24 cellular contexts compared by ENCODE assay signal in the genomic region with DNA sequence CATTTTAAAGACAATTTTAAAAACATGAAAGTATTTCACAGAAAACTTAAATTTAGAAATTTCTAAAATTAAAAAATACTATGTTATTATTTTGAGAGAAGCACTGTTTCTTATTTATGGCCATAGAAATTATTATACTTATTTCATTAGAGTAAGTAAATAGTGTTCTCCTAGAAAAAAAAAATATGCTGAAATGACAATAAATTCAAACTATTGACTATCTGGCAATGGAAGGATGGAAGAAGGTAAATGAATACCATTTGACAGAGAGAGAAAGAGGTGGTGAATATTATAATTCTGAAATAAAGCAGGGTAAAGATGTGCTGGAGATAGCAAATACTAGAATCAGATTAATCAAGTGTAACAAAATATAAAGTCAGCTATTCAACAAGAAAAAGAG.
DNase-seq lines count a peak whose midpoint lies in the region; ATAC-seq, FAIRE-seq and TF ChIP-seq lines count a peak whose summit lies in the region.
"Had no signal": no experiment of that assay in that cellular context is flagged by ENCODE, and none has a peak within 500 bp of the region (broad histone marks: within the 10 kb centered on the region; RNA-seq: fewer than 3 reads in every experiment).

No MANE protein-coding gene starts in this region.

- intact Hi-C loops in mammary epithelial cell (cut with micrococcal nuclease) (no loop called here), MCF 10A (cut with micrococcal nuclease) (no loop called here), K562 (cut with micrococcal nuclease) (no loop called here)

- no peaks in the 10 kb centered on the region for H3K27me3 ChIP-seq in mammary epithelial cell (ENCODE audit: insufficient read depth, low read length)
- no peaks in the 10 kb centered on the region for H3K27me3 ChIP-seq in K562 (ENCODE audit: control insufficient read depth in 2 of 2, insufficient read depth in 2 of 2, low read length in 2 of 2)
- H3K27me3 ChIP-seq: BE2C had no signal

- POLR2A ChIA-PET in MCF 10A (lab: Yijun Ruan, JAX), result no interaction called here
- POLR2A ChIA-PET in K562 (lab: Yijun Ruan, JAX), result no interaction called here

- BruUV-seq in mammary epithelial cell (replicated peaks; lab: Mats Ljungman, UMichigan) (no TSS peak), MCF 10A (replicated peaks; lab: Mats Ljungman, UMichigan) (no TSS peak), K562 (replicated peaks; lab: Mats Ljungman, UMichigan) (no TSS peak)

- TF ChIP-seq EP300 in K562 (IDR thresholded peaks at IDR 0.05; ENCODE audit: low read length), result no peak

- no peaks in the 10 kb centered on the region for H3K9me1 ChIP-seq in K562 (ENCODE audit: control insufficient read depth, insufficient read depth, low read length)

- no peaks in the 10 kb centered on the region for H4K20me1 ChIP-seq in mammary epithelial cell (ENCODE audit: insufficient read depth, low read length)
- no peaks in the 10 kb centered on the region for H4K20me1 ChIP-seq in K562 (replicated peaks; ENCODE audit: control insufficient read depth, insufficient read depth, low read length)

- no peaks in the 10 kb centered on the region for H3K9me3 Mint-ChIP-seq in MCF 10A (ENCODE audit: unreplicated experiment)
- H3K9me3 Mint-ChIP-seq: CD8-positive, alpha-beta memory T cell; GM23338; HFFc6 had no signal

- no peaks in the 10 kb centered on the region for H3K4me1 Mint-ChIP-seq in MCF 10A (ENCODE audit: insufficient read depth, unreplicated experiment)
- H3K4me1 Mint-ChIP-seq: CD4-positive, CD25-positive, alpha-beta regulatory T cell; CD8-positive, alpha-beta memory T cell; GM23338 had no signal

- H3K9me3 ChIP-seq in mammary epithelial cell (replicated peaks; ENCODE audit: insufficient read depth, low read length) (no peaks in the 10 kb centered on the region), K562 (replicated peaks; ENCODE audit: control insufficient read depth, insufficient read depth, low read depth, low read length) (no peaks in the 10 kb centered on the region)
- H3K9me3 ChIP-seq: BE2C had no signal

- CTCF ChIA-PET in mammary epithelial cell (lab: Charles Lee; ENCODE audit: low non-redundant PET) (no interaction called here), MCF 10A (lab: Yijun Ruan, JAX) (interaction anchor here (0.6 to 0.7 kb wide), 2 partner anchors 54 to 371 kb away, joined by 3 to 4 read pairs; no protein-coding TSS in a partner anchor), K562 (lab: Yijun Ruan, JAX; ENCODE audit: low intra/inter-chr PET ratio) (no interaction called here)

- DNase-seq in mammary epithelial cell (no peak), MCF 10A (ENCODE audit: unreplicated experiment) (no peak), K562 (ENCODE audit: extremely low read depth in 1 of 4, low spot score in 3 of 4) (no peak), mucosa of gallbladder (ENCODE audit: low spot score) (no peak)
- DNase-seq: ACHN; BE2C; C1 segment of cervical spinal cord; CD4-positive, CD25-positive, alpha-beta regulatory T cell; CD8-positive, alpha-beta memory T cell; COR-L47; DMS153; DMS79; GDM1; H7; HFFc6; KG1 had no signal

- in situ Hi-C loops in mammary epithelial cell (cut with MboI; ENCODE audit: low sequenced_read_pairs in 2 of 2) (no loop called here), K562 (cut with MboI) (no loop called here)

- H3K4me2 ChIP-seq in mammary epithelial cell (ENCODE audit: insufficient read depth, low read depth, low read length) (peak overlapping the region; percentile 67), K562 (ENCODE audit: insufficient read depth, low read length) (no peak overlapping the region)
- H3K4me2 ChIP-seq: GM23338 had no signal

- no peak overlapping the region for H3K4me3 Mint-ChIP-seq in MCF 10A (ENCODE audit: unreplicated experiment)
- H3K4me3 Mint-ChIP-seq: CD4-positive, CD25-positive, alpha-beta regulatory T cell; CD8-positive, alpha-beta memory T cell; GM23338; HFFc6 had no signal

- ATAC-seq in K562 (no peak), HG03432 (IDR thresholded peaks at IDR 0.05; ENCODE audit: unreplicated experiment) (no peak), HG03460 (IDR thresholded peaks at IDR 0.05; ENCODE audit: unreplicated experiment) (no peak)
- ATAC-seq: GM23338, HCT116 had no signal

- H3K27me3 Mint-ChIP-seq in MCF 10A (ENCODE audit: insufficient read depth, unreplicated experiment), result no peaks in the 10 kb centered on the region

- FAIRE-seq in K562 (lab: Jason Lieb, UNC) (no peak), islet of Langerhans (lab: Jason Lieb, UNC) (peak; percentile 45)
- FAIRE-seq: GM12892, GM18507 had no signal

- no peak for TF ChIP-seq POLR2A in K562 (conservative IDR thresholded peaks at IDR 0.05)

- H2AFZ ChIP-seq in mammary epithelial cell (ENCODE audit: low read depth, low read length) (no peak overlapping the region), K562 (ENCODE audit: low read depth, low read length) (no peak overlapping the region)
- H2AFZ ChIP-seq: GM23338 had no signal

- H3K79me2 ChIP-seq in mammary epithelial cell (ENCODE audit: insufficient read depth, low read length) (peaks cover 8% of the 10 kb centered on the region), K562 (ENCODE audit: control insufficient read depth, insufficient read depth, low read length) (no peaks in the 10 kb centered on the region)

- no peak overlapping the region for H3K9ac ChIP-seq in mammary epithelial cell (ENCODE audit: insufficient read depth, low read length)
- H3K9ac ChIP-seq in K562 (ENCODE audit: insufficient read depth in 1 of 2, low read depth in 2 of 2, low read length in 2 of 2), result no peak overlapping the region

- TF ChIP-seq CTCF in mammary epithelial cell (conservative IDR thresholded peaks at IDR 0.05 in 1 of 2, IDR thresholded peaks at IDR 0.05 in 1 of 2; ENCODE audit: extremely low read depth in 1 of 2, insufficient read depth in 1 of 2, low read depth in 1 of 2, low read length in 2 of 2), result no peak
- TF ChIP-seq CTCF in MCF 10A (IDR thresholded peaks at IDR 0.05; ENCODE audit: unreplicated experiment), result no peak
- TF ChIP-seq CTCF in K562 (IDR thresholded peaks at IDR 0.05 in 2 of 3, conservative IDR thresholded peaks at IDR 0.05 in 1 of 3; ENCODE audit: insufficient read depth in 2 of 3, low read depth in 1 of 3, low read length in 3 of 3), result no peak

- dilution Hi-C loops in mammary epithelial cell (cut with HindIII; ENCODE audit: low sequenced_read_pairs), result no loop called here

- H3K27ac Mint-ChIP-seq in MCF 10A (ENCODE audit: low read depth, unreplicated experiment), result no peak overlapping the region
- H3K27ac Mint-ChIP-seq: CD4-positive, CD25-positive, alpha-beta regulatory T cell; CD8-positive, alpha-beta memory T cell; GM23338; HFFc6 had no signal

- H3K4me3 ChIP-seq in mammary epithelial cell (replicated peaks in 1 of 3; ENCODE audit: insufficient read depth in 1 of 3, low read depth in 2 of 3, low read length in 3 of 3) (no peak overlapping the region), K562 (no peak overlapping the region)
- H3K4me3 ChIP-seq: GM23338 had no signal

- H3K36me3 ChIP-seq in mammary epithelial cell (ENCODE audit: insufficient read depth, low read length), result no peaks in the 10 kb centered on the region
- no peaks in the 10 kb centered on the region for H3K36me3 ChIP-seq in K562 (ENCODE audit: control insufficient read depth, insufficient read depth, low read length)
- H3K36me3 ChIP-seq: BE2C had no signal

- H3K36me3 Mint-ChIP-seq in MCF 10A (ENCODE audit: insufficient read depth, unreplicated experiment), result no peaks in the 10 kb centered on the region
- H3K36me3 Mint-ChIP-seq: CD4-positive, CD25-positive, alpha-beta regulatory T cell had no signal

- peaks cover 12% of the 10 kb centered on the region for H3K4me1 ChIP-seq in mammary epithelial cell (ENCODE audit: insufficient read depth, low read length)
- H3K4me1 ChIP-seq in K562 (replicated peaks in 1 of 2; ENCODE audit: control insufficient read depth in 2 of 2, insufficient read depth in 2 of 2, low read length in 2 of 2), result no peaks in the 10 kb centered on the region
- H3K4me1 ChIP-seq: BE2C had no signal

- H3K27ac ChIP-seq in mammary epithelial cell (ENCODE audit: insufficient read depth, low read depth, low read length), result no peak overlapping the region
- no peak overlapping the region for H3K27ac ChIP-seq in K562 (ENCODE audit: extremely low read depth, low read depth, low read length)
- H3K27ac ChIP-seq: 22Rv1 had no signal

- no peak for TF ChIP-seq RAD21 in K562 (CRISPR knock-in tag; conservative IDR thresholded peaks at IDR 0.05 in 1 of 2, IDR thresholded peaks at IDR 0.05 in 1 of 2)

TF ChIP-seq in K562, 482 proteins besides CTCF, POLR2A, EP300 and RAD21:
- TF ChIP-seq RCOR1 (IDR thresholded peaks at IDR 0.05; ENCODE audit: borderline replicate concordance in 1 of 2, low read depth in 2 of 2, low read length in 2 of 2) (no peak), MAFF (IDR thresholded peaks at IDR 0.05; ENCODE audit: low read length) (peak; percentile 34; the same call in 1 of the 2 replicates), ZNF316 (IDR thresholded peaks at IDR 0.05) (peak; percentile 85), NCOA4 (IDR thresholded peaks at IDR 0.05; ENCODE audit: partially characterized antibody) (no peak), MAFG (tag; conservative IDR thresholded peaks at IDR 0.05) (0 out of 2 replicates have a peak, but pooled peaks have one; percentile 28), C11orf30 (IDR thresholded peaks at IDR 0.05; ENCODE audit: low read depth) (peak; percentile 50; the same call in 1 of the 2 replicates), HDAC8 (tag; IDR thresholded peaks at IDR 0.05) (no peak), ZFX (CRISPR knock-in tag; IDR thresholded peaks at IDR 0.05) (no peak)
TF ChIP-seq in K562: peak in this region for 4.
